In the genomic region with DNA sequence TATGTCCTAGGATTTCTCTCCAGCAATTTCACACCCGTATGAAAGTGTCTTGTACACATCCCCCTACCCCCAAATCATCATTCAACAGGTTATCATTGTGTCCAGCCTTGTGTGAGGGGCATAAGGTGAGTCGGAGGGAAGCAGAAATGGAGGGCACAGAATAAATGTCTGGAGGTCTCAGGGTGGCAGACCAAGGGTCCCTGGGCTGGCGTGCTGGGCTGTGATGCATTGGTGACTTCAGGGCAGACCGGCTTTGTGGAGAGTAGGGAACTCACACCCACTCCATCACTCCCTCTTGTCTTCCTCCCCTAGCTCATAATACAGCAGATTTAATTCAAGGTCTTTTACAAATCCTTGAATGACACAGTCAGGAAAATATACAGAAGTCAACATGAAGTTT, we compare ENCODE assay signal across 28 cellular contexts.
"Had no signal": no experiment of that assay in that cellular context is flagged by ENCODE, and none has a peak within 500 bp of the region (broad histone marks: within the 10 kb centered on the region; RNA-seq: fewer than 3 reads in every experiment).

No MANE protein-coding gene starts in this region.

- FAIRE-seq: endometrium, endothelial cell of umbilical vein, frontal cortex had no signal

- H3K9me3 ChIP-seq: adrenal gland, body of pancreas, colonic mucosa had no signal

- H3K36me3 ChIP-seq: adrenal gland, colonic mucosa, WERI-Rb-1 had no signal

- H3K27me3 ChIP-seq: adrenal gland, body of pancreas, colonic mucosa had no signal

- H3K4me3 ChIP-seq: adrenal gland, body of pancreas, colonic mucosa had no signal

- H3K4me1 ChIP-seq: adrenal gland, colonic mucosa had no signal

- ATAC-seq: activated CD4-positive, alpha-beta T cell treated with anti-CD3 and anti-CD28 coated beads for 36 hours; activated CD4-positive, CD25-positive, alpha-beta regulatory T cell treated with anti-CD3 and anti-CD28 coated beads, Interleukin-2, amount 50 U/mL, for 24 hours; activated CD8-positive, alpha-beta memory T cell treated with anti-CD3 and anti-CD28 coated beads, Interleukin-2, amount 10 ng/mL, durations not matched to agents 7 days and 5 days; activated CD8-positive, alpha-beta T cell treated with anti-CD3 and anti-CD28 coated beads, Interleukin-2, amount 10 ng/mL, durations not matched to agents 7 days and 5 days; body of pancreas; T-cell had no signal

- DNase-seq: activated B cell treated with CpG ODN at 0.5 μM for 24 hours; activated CD4-positive, alpha-beta memory T cell treated with anti-CD3 and anti-CD28 coated beads for 36 hours; activated CD4-positive, alpha-beta T cell treated with anti-CD3 and anti-CD28 coated beads for 36 hours; activated CD4-positive, alpha-beta T cell treated with anti-CD3 and anti-CD28 coated beads, Interleukin-2, amount 10 ng/mL, durations not matched to agents 24 days and 14 days; activated CD8-positive, alpha-beta memory T cell treated with anti-CD3 and anti-CD28 coated beads, Interleukin-2, amount 10 ng/mL, durations not matched to agents 7 days and 5 days; activated CD8-positive, alpha-beta memory T cell treated with anti-CD3 and anti-CD28 coated beads, Interleukin-2, amount 50 U/mL, for 4 hours; activated CD8-positive, alpha-beta T cell treated with anti-CD3 and anti-CD28 coated beads, Interleukin-2, amount 10 ng/mL, durations not matched to agents 7 days and 5 days; activated gamma-delta T cell treated with Interleukin-2 at 50 U/mL for 16 hours; activated naive CD4-positive, alpha-beta T cell treated with anti-CD3 and anti-CD28 coated beads, Interleukin-2, amount 50 U/mL, for 16 hours; activated naive CD4-positive, alpha-beta T cell treated with Interleukin-2 at 50 U/mL for 16 hours; activated T-cell treated with anti-CD3 and anti-CD28 coated beads, Interleukin-2, amount 50 U/mL, for 1 hour; activated T-cell treated with anti-CD3 and anti-CD28 coated beads, Interleukin-2, amount 50 U/mL, for 48 hours; adrenal gland; amygdala; body of pancreas; central memory CD4-positive, alpha-beta T cell; cerebellar nuclear complex; colonic mucosa; effector CD8-positive, alpha-beta T cell; foreskin fibroblast; T-cell; T-helper 9 cell; WERI-Rb-1 had no signal

- H3K27ac ChIP-seq: adrenal gland, body of pancreas, colonic mucosa, epithelial cell of prostate, WERI-Rb-1 had no signal
